In genomic region chr4:6591305-6591704, GRCh38 we compare ENCODE assay signal across 12 cellular contexts. TPM values are rescaled to one million over a fixed set of nuclear protein-coding genes. Genes with fewer than 3 reads are reported as not detected.
DNase-seq lines count a peak whose midpoint lies in the region; ATAC-seq, FAIRE-seq and TF ChIP-seq lines count a peak whose summit lies in the region.
"Had no signal": no experiment of that assay in that cellular context is flagged by ENCODE, and none has a peak within 500 bp of the region (broad histone marks: within the 10 kb centered on the region; RNA-seq: fewer than 3 reads in every experiment).

No MANE protein-coding gene starts in this region.

- H3K4me2 ChIP-seq in BLaER1 treated with 17β-estradiol and CSF1 and Interleukin-3, amounts not matched to agents 10 nM and 100 nM, result peak overlapping the region in 6 of 11 experiments; percentile 15 to 64 (median 48); a peak in 9 of 22 replicates

- H3K27me3 Mint-ChIP-seq in chondrocyte (ENCODE audit: low read depth) (no peaks in the 10 kb centered on the region), osteocyte (ENCODE audit: unreplicated experiment) (no peaks in the 10 kb centered on the region)

- no peak overlapping the region for H3K4me3 ChIP-seq in BLaER1 treated with 17β-estradiol and CSF1 and Interleukin-3, amounts not matched to agents 10 nM and 100 nM

- H3K4me1 Mint-ChIP-seq in chondrocyte (ENCODE audit: low read depth) (no peaks in the 10 kb centered on the region), osteocyte (ENCODE audit: unreplicated experiment) (no peaks in the 10 kb centered on the region)
- H3K4me1 Mint-ChIP-seq: neural crest cell had no signal

- peak; percentile 48 for DNase-seq in GM19239 (ENCODE audit: insufficient read length, low spot score)
- DNase-seq in NCI-H526 (lab: John Stamatoyannopoulos, UW), result peak; percentile 52 to 84
- DNase-seq in chondrocyte (ENCODE audit: low spot score), result no peak
- no peak for DNase-seq in osteocyte (ENCODE audit: extremely low spot score, unreplicated experiment)
- DNase-seq in activated naive CD4-positive, alpha-beta T cell treated with anti-CD3 and anti-CD28 coated beads, Interleukin-2, amount 50 U/mL, for 16 hours, result no peak
- DNase-seq in EL, result no peak
- DNase-seq: foreskin fibroblast, T1000 had no signal

- no peaks in the 10 kb centered on the region for H3K9me3 Mint-ChIP-seq in chondrocyte (ENCODE audit: low read depth)
- H3K9me3 Mint-ChIP-seq in osteocyte (ENCODE audit: unreplicated experiment), result no peaks in the 10 kb centered on the region
- H3K9me3 Mint-ChIP-seq: neural crest cell had no signal

- no peak overlapping the region for H3K4me3 Mint-ChIP-seq in chondrocyte (ENCODE audit: unreplicated experiment)
- no peak overlapping the region for H3K4me3 Mint-ChIP-seq in osteocyte (ENCODE audit: unreplicated experiment)
- H3K4me3 Mint-ChIP-seq: neural crest cell had no signal

- H3K27me3 ChIP-seq in BLaER1 treated with 17β-estradiol and CSF1 and Interleukin-3, amounts not matched to agents 10 nM and 100 nM, result no peaks in the 10 kb centered on the region

- peak; percentile 44 for ATAC-seq in HG02938 (IDR thresholded peaks at IDR 0.05; ENCODE audit: unreplicated experiment)

- FAIRE-seq in GM19239 (lab: Jason Lieb, UNC), result no peak
- FAIRE-seq: kidney had no signal

- peaks cover 0 to 38% (median 0%) of the 10 kb centered on the region in 11 experiments; a peak in 4 of 22 replicates for H4K20me1 ChIP-seq in BLaER1 treated with 17β-estradiol and CSF1 and Interleukin-3, amounts not matched to agents 10 nM and 100 nM

- H3K9ac ChIP-seq in BLaER1 treated with 17β-estradiol and CSF1 and Interleukin-3, amounts not matched to agents 10 nM and 100 nM, result peak overlapping the region in 1 of 11 experiments; percentile 9; a peak in 1 of 22 replicates

- H3K27ac Mint-ChIP-seq in chondrocyte (ENCODE audit: unreplicated experiment), result no peak overlapping the region
- H3K27ac Mint-ChIP-seq in osteocyte (ENCODE audit: unreplicated experiment), result no peak overlapping the region

- peaks cover 6 to 95% (median 25%) of the 10 kb centered on the region in 11 experiments; a peak in 17 of 22 replicates for H3K36me3 ChIP-seq in BLaER1 treated with 17β-estradiol and CSF1 and Interleukin-3, amounts not matched to agents 10 nM and 100 nM

- H3K9me3 ChIP-seq in BLaER1 treated with 17β-estradiol and CSF1 and Interleukin-3, amounts not matched to agents 10 nM and 100 nM (replicated peaks in 1 of 11), result no peaks in the 10 kb centered on the region

- H3K36me3 Mint-ChIP-seq in chondrocyte (ENCODE audit: low read depth) (peaks cover 2% of the 10 kb centered on the region), osteocyte (ENCODE audit: unreplicated experiment) (peaks cover 3% of the 10 kb centered on the region)

- H3K27ac ChIP-seq in BLaER1 treated with 17β-estradiol and CSF1 and Interleukin-3, amounts not matched to agents 10 nM and 100 nM, result no peak overlapping the region

- TF ChIP-seq CTCF in chondrocyte (IDR thresholded peaks at IDR 0.05), result no peak
- TF ChIP-seq CTCF in osteocyte (IDR thresholded peaks at IDR 0.05), result no peak

- H3K4me1 ChIP-seq in BLaER1 treated with 17β-estradiol and CSF1 and Interleukin-3, amounts not matched to agents 10 nM and 100 nM, result peaks cover 0 to 29% (median 13%) of the 10 kb centered on the region in 10 experiments; a peak in 16 of 20 replicates

RNA-seq across cellular contexts. Expression of gene MAN2B2, which starts 16.3 kb away (rescaled TPM):
- 36.7 to 46.4 TPM (median 44.1 TPM) in 3 replicates for total RNA-seq in chondrocyte
- total RNA-seq in osteocyte, result 39.1 and 45.1 TPM in 2 replicates

RNA-seq across cellular contexts. Expression of gene MRFAP1, which starts 49.2 kb away (rescaled TPM):
- total RNA-seq in chondrocyte, result 247 to 293 TPM (median 250 TPM) in 3 replicates
- 310 and 312 TPM in 2 replicates for total RNA-seq in osteocyte

Comparison
In these comparisons a context has a peak if more than half of its experiments do, and no peak if none do; other contexts are left out.
1. DNase-seq: peak in GM19239 (single experiment) and NCI-H526 (2 of 2); none in chondrocyte (single experiment), osteocyte (single experiment), activated naive CD4-positive, alpha-beta T cell treated with anti-CD3 and anti-CD28 coated beads, Interleukin-2, amount 50 U/mL, for 16 hours (single experiment) and EL (single experiment).